In the genomic region with DNA sequence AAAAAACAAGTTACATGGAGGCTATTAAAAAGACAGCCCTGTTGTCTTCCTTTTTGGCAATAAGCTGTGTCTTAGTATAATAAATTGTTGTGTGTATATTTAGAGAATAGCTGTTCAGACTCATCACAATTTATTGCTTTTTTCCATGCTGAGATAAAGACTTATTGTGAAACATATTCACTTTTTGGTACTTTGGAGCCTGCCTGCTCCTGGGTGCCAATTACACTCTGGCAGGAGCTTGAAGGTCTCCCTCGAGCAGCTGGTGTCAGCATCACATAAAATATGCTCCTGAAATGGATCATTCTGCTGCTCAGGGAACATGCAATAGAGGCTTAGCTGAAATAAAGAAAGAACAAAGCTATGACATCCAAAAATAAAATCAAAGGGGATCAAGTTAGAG, we compare ENCODE assay signal across 1 cellular context.
TF ChIP-seq lines count a peak whose summit lies in the region.

No MANE protein-coding gene starts in this region.

TF ChIP-seq in SK-N-SH, 30 proteins besides CTCF, POLR2A, EP300 and RAD21 (continued from another document):
- no peak for TF ChIP-seq YY1 (IDR thresholded peaks at IDR 0.05; ENCODE audit: low read depth)
